In genomic region chr2:159285433-159285832, GRCh38 we compare ENCODE assay signal across 8 cellular contexts. TPM values are rescaled to one million over a fixed set of nuclear protein-coding genes. Genes with fewer than 3 reads are reported as not detected.
DNase-seq lines count a peak whose midpoint lies in the region; ATAC-seq, FAIRE-seq and TF ChIP-seq lines count a peak whose summit lies in the region.

No MANE protein-coding gene starts in this region.

- H3K27ac ChIP-seq in astrocyte (ENCODE audit: low read depth, low read length) (no peak overlapping the region), lung (ENCODE audit: low read depth in 1 of 2, low read length in 1 of 2) (peak overlapping the region; percentile 87 to 88), thyroid gland (peak overlapping the region; percentile 97 to 99 (median 97))

- H3K9me3 Mint-ChIP-seq in activated T-cell treated with anti-CD3 and anti-CD28 coated beads, Interleukin-2, amount 50 U/mL, for 4 hours, result no peaks in the 10 kb centered on the region
- H3K9me3 Mint-ChIP-seq in astrocyte (ENCODE audit: unreplicated experiment), result no peaks in the 10 kb centered on the region

- H3K27ac Mint-ChIP-seq in astrocyte (ENCODE audit: unreplicated experiment), result no peak overlapping the region

- H3K27me3 ChIP-seq in astrocyte (ENCODE audit: insufficient read depth, low read length) (no peaks in the 10 kb centered on the region), lung (ENCODE audit: control insufficient read depth, insufficient read depth) (no peaks in the 10 kb centered on the region), thyroid gland (no peaks in the 10 kb centered on the region)

- H3K4me1 ChIP-seq in astrocyte (ENCODE audit: insufficient read depth, low read length), result peaks cover 15% of the 10 kb centered on the region
- peaks cover 6% of the 10 kb centered on the region in 2 donors for H3K4me1 ChIP-seq in lung (ENCODE audit: control insufficient read depth in 2 of 2, insufficient read depth in 2 of 2, low read length in 2 of 2)
- H3K4me1 ChIP-seq in thyroid gland, result peaks cover 6 to 10% of the 10 kb centered on the region in 2 donors

- no peaks in the 10 kb centered on the region for H4K20me1 ChIP-seq in astrocyte (ENCODE audit: insufficient read depth, low read length)

- no peak for TF ChIP-seq POLR2A in thyroid gland (IDR thresholded peaks at IDR 0.05)

- TF ChIP-seq CTCF in astrocyte (IDR thresholded peaks at IDR 0.05; ENCODE audit: insufficient read depth, low read depth, low read length) (no peak), lung (IDR thresholded peaks at IDR 0.05; ENCODE audit: control extremely low read depth, extremely low read depth) (no peak), thyroid gland (IDR thresholded peaks at IDR 0.05) (no peak)

- peaks cover 4% of the 10 kb centered on the region for H3K36me3 Mint-ChIP-seq in activated T-cell treated with anti-CD3 and anti-CD28 coated beads, Interleukin-2, amount 50 U/mL, for 4 hours (ENCODE audit: insufficient read depth)
- no peaks in the 10 kb centered on the region for H3K36me3 Mint-ChIP-seq in astrocyte (ENCODE audit: low read depth, unreplicated experiment)

- H3K36me3 ChIP-seq in astrocyte (ENCODE audit: insufficient read depth, low read length), result no peaks in the 10 kb centered on the region
- no peaks in the 10 kb centered on the region for H3K36me3 ChIP-seq in lung (ENCODE audit: control insufficient read depth in 2 of 2, insufficient read depth in 2 of 2, low read length in 2 of 2)
- H3K36me3 ChIP-seq in thyroid gland, result no peaks in the 10 kb centered on the region

- peaks cover 16% of the 10 kb centered on the region for H3K4me1 Mint-ChIP-seq in activated T-cell treated with anti-CD3 and anti-CD28 coated beads, Interleukin-2, amount 50 U/mL, for 4 hours (ENCODE audit: low read depth)
- peaks cover 8% of the 10 kb centered on the region for H3K4me1 Mint-ChIP-seq in astrocyte (ENCODE audit: low read depth, unreplicated experiment)

- H2AFZ ChIP-seq in astrocyte (ENCODE audit: low read depth, low read length), result peak overlapping the region; percentile 99

- no peak for DNase-seq in activated T-cell treated with anti-CD3 and anti-CD28 coated beads, Interleukin-2, amount 50 U/mL, for 4 hours
- DNase-seq in activated T-cell treated with anti-CD3 and anti-CD28 coated beads for 4 hours, result no peak
- no peak for DNase-seq in astrocyte (ENCODE audit: low read depth)
- no peak for DNase-seq in lung (ENCODE audit: low spot score)
- peak; percentile 41 to 43 for DNase-seq in thyroid gland
- no peak for DNase-seq in NCI-H2196 treated with DMSO at 0.1 percent for 48 hours (lab: John Stamatoyannopoulos, UW; ENCODE audit: unreplicated experiment)
- DNase-seq in iPS-NIHi11 (ENCODE audit: low spot score), result no peak

- ATAC-seq in activated T-cell treated with anti-CD3 and anti-CD28 coated beads, Interleukin-2, amount 50 U/mL, for 4 hours, result no peak
- no peak for ATAC-seq in lung (ENCODE audit: insufficient read depth, low FRiP score)
- no peak for ATAC-seq in HG03139 (IDR thresholded peaks at IDR 0.05; ENCODE audit: unreplicated experiment)

- H3K4me2 ChIP-seq in astrocyte (ENCODE audit: low read length), result peak overlapping the region; percentile 95

- intact Hi-C loops in thyroid gland (cut with DNase I), result no loop called here

- H3K9ac ChIP-seq in astrocyte (ENCODE audit: low read length), result peak overlapping the region; percentile 84

- H3K4me3 ChIP-seq in astrocyte (ENCODE audit: insufficient read depth, low read depth, low read length), result peak overlapping the region; percentile 78
- H3K4me3 ChIP-seq in lung, result no peak overlapping the region
- peak overlapping the region in 1 of 3 donors; percentile 82 for H3K4me3 ChIP-seq in thyroid gland (replicated peaks in 1 of 3)

- WGBS in lung, 2 donors, result 74 to 79% methylated on average over 11 of the region's 11 CpGs
- 65 to 66% methylated on average over 11 of the region's 11 CpGs for WGBS in thyroid gland, 2 donors

- no peaks in the 10 kb centered on the region for H3K27me3 Mint-ChIP-seq in activated T-cell treated with anti-CD3 and anti-CD28 coated beads, Interleukin-2, amount 50 U/mL, for 4 hours (ENCODE audit: low read depth)
- H3K27me3 Mint-ChIP-seq in astrocyte (ENCODE audit: low read depth, unreplicated experiment), result no peaks in the 10 kb centered on the region

- no peak for FAIRE-seq in astrocyte (lab: Jason Lieb, UNC)

- H3K4me3 Mint-ChIP-seq in activated T-cell treated with anti-CD3 and anti-CD28 coated beads, Interleukin-2, amount 50 U/mL, for 4 hours, result peak overlapping the region; percentile 77
- peak overlapping the region; percentile 92 for H3K4me3 Mint-ChIP-seq in astrocyte (ENCODE audit: unreplicated experiment)

- no peaks in the 10 kb centered on the region for H3K79me2 ChIP-seq in astrocyte (ENCODE audit: insufficient read depth, low read length)

- H3K9me3 ChIP-seq in astrocyte (ENCODE audit: insufficient read depth, low read depth, low read length) (no peaks in the 10 kb centered on the region), lung (ENCODE audit: control insufficient read depth in 2 of 2, insufficient read depth in 1 of 2, low read length in 1 of 2) (no peaks in the 10 kb centered on the region), thyroid gland (no peaks in the 10 kb centered on the region)

RNA-seq across cellular contexts. Expression of gene WDSUB1, which starts 1.1 kb away (rescaled TPM):
- 1 to 10 TPM; 2.3 to 3.6 (median 2.4) TPM for total RNA-seq in activated T-cell treated with anti-CD3 and anti-CD28 coated beads, Interleukin-2, amount 50 U/mL, for 4 hours
- 4.4 and 5.4 TPM in 2 replicates for total RNA-seq in astrocyte
- total RNA-seq in lung, result 10 to 100 TPM in 1 of 2 donors, 1 to 10 TPM in 1; 9.9 to 18.3 TPM
- polyA plus RNA-seq in lung, result 1 to 10 TPM; 7.7 to 9.7 TPM
- 10 to 100 TPM; 13.2 to 22.9 (median 18.2) TPM for total RNA-seq in thyroid gland

Comparison
In these comparisons a context has a peak if more than half of its experiments do, and no peak if none do; other contexts are left out.
1. DNase-seq: peak in thyroid gland (2 of 2); none in activated T-cell treated with anti-CD3 and anti-CD28 coated beads, Interleukin-2, amount 50 U/mL, for 4 hours (single experiment), activated T-cell treated with anti-CD3 and anti-CD28 coated beads for 4 hours (single experiment), astrocyte (single experiment), lung (single experiment), NCI-H2196 treated with DMSO at 0.1 percent for 48 hours (single experiment) and iPS-NIHi11 (single experiment).